ENCODE assay signal across 13 cellular contexts in the genomic region with DNA sequence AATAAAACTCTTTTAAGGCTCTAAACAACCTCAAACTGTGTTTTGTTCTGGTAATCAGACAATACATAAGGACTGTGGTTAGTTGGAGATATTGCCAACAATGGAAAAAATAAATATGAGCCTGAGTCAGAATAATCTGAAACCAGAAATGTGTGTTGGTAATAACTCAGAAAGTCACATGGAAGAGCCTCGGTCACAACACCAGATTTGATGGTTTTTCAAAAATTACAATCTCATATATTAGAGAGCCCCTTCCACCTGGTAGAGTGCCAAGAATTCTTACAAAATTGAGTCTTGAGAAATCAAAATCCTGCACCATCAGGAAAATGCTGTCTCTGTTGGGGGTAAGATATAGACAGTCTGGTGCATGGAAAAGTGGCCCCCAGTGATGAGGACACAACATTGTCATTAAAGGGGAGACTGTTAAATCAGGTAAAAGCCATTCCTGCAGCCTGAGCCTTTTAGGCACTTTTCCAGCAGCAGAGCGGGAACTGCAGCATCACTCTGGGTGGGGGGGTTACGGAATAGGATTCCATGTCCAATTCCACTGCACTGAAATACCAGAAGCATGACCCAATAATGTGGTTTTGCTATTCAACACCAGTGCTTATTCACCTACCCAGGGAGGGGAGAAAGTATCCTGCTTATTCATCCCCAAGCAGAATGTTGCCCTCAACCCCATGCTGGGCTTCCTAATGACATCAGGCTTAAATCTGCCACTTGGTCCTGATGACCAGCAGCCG. TPM values are rescaled to one million over a fixed set of nuclear protein-coding genes. Genes with fewer than 3 reads are reported as not detected.
A peak's percentile ranks its signal among the peaks of the same experiment; 100 is the strongest.
DNase-seq lines count a peak whose midpoint lies in the region; ATAC-seq and TF ChIP-seq lines count a peak whose summit lies in the region.
"Had no signal": no experiment of that assay in that cellular context is flagged by ENCODE, and none has a peak within 500 bp of the region (broad histone marks: within the 10 kb centered on the region; RNA-seq: fewer than 3 reads in every experiment).

No MANE protein-coding gene starts in this region.

- peaks cover 18% of the 10 kb centered on the region for H3K4me1 ChIP-seq in mammary epithelial cell (ENCODE audit: insufficient read depth, low read length)
- H3K4me1 ChIP-seq: heart right ventricle had no signal

- H4K20me1 ChIP-seq in mammary epithelial cell (ENCODE audit: insufficient read depth, low read length) = no peaks in the 10 kb centered on the region

- TF ChIP-seq CTCF in AG09309 (IDR thresholded peaks at IDR 0.05; ENCODE audit: control insufficient read depth, insufficient read depth, low read depth, low read length, missing control alignments) (no peak), mammary epithelial cell (conservative IDR thresholded peaks at IDR 0.05 in 1 of 2, IDR thresholded peaks at IDR 0.05 in 1 of 2; ENCODE audit: extremely low read depth in 1 of 2, insufficient read depth in 1 of 2, low read depth in 1 of 2, low read length in 2 of 2) (no peak), dorsolateral prefrontal cortex (IDR thresholded peaks at IDR 0.05 in 54 of 56, conservative IDR thresholded peaks at IDR 0.05 in 2 of 56; ENCODE audit: low read depth in 1 of 56, partially characterized antibody in 56 of 56) (no peak)

- H3K9me3 Mint-ChIP-seq in stimulated activated memory B cell treated with anti-CD40 and anti-IgM and Interleukin-4, amounts not matched to agents 10 μg/mL and 1 μg/mL and 100 μg/mL, for 72 hours = peaks cover 5% of the 10 kb centered on the region
- H3K9me3 Mint-ChIP-seq: T-helper 2 cell treated with Interferon-gamma antibody and Interleukin-4, amounts not matched to agents 5 μg/mL and 100 μg/mL, for 36 hours had no signal

- H3K9me3 ChIP-seq in mammary epithelial cell (replicated peaks; ENCODE audit: insufficient read depth, low read length) = no peaks in the 10 kb centered on the region

- H3K79me2 ChIP-seq in mammary epithelial cell (ENCODE audit: insufficient read depth, low read length) = no peaks in the 10 kb centered on the region

- dilution Hi-C loops in mammary epithelial cell (cut with HindIII; ENCODE audit: low sequenced_read_pairs) = no loop called here

- no peak overlapping the region for H3K4me3 Mint-ChIP-seq in stimulated activated memory B cell treated with anti-CD40 and anti-IgM and Interleukin-4, amounts not matched to agents 10 μg/mL and 1 μg/mL and 100 μg/mL, for 72 hours
- H3K4me3 Mint-ChIP-seq: CD8-positive, alpha-beta T cell; central memory CD8-positive, alpha-beta T cell; T-helper 2 cell treated with Interferon-gamma antibody and Interleukin-4, amounts not matched to agents 5 μg/mL and 100 μg/mL, for 36 hours had no signal

- 8% methylated on average over 4 of the region's 4 CpGs for WGBS in mammary epithelial cell (ENCODE audit: low coverage, missing lambda C conversion rate)

- no peak overlapping the region for H3K4me3 ChIP-seq in AG09309 (ENCODE audit: control insufficient read depth, low read depth, low read length)
- no peak overlapping the region for H3K4me3 ChIP-seq in mammary epithelial cell (replicated peaks in 1 of 3; ENCODE audit: insufficient read depth in 1 of 3, low read depth in 2 of 3, low read length in 3 of 3)
- H3K4me3 ChIP-seq in dorsolateral prefrontal cortex = no peak overlapping the region
- H3K4me3 ChIP-seq: heart right ventricle had no signal

- intact Hi-C loops in mammary epithelial cell (cut with micrococcal nuclease) = no loop called here
- intact Hi-C loops in dorsolateral prefrontal cortex (cut with DNase I) = loop anchor here in 1 of 2 donors (10.0 kb wide), 1 partner anchor 347 kb away; no protein-coding TSS in a partner anchor
- intact Hi-C loops in sciatic nerve (cut with DNase I) = no loop called here

- no peaks in the 10 kb centered on the region for H3K27me3 Mint-ChIP-seq in stimulated activated memory B cell treated with anti-CD40 and anti-IgM and Interleukin-4, amounts not matched to agents 10 μg/mL and 1 μg/mL and 100 μg/mL, for 72 hours
- H3K27me3 Mint-ChIP-seq: central memory CD8-positive, alpha-beta T cell had no signal

- CTCF ChIA-PET in mammary epithelial cell (lab: Charles Lee; ENCODE audit: low non-redundant PET) = no interaction called here

- no TSS peak for BruUV-seq in mammary epithelial cell (replicated peaks; lab: Mats Ljungman, UMichigan)

- no peaks in the 10 kb centered on the region for H3K36me3 Mint-ChIP-seq in stimulated activated memory B cell treated with anti-CD40 and anti-IgM and Interleukin-4, amounts not matched to agents 10 μg/mL and 1 μg/mL and 100 μg/mL, for 72 hours
- H3K36me3 Mint-ChIP-seq: CD8-positive, alpha-beta T cell had no signal

- no peak overlapping the region for H2AFZ ChIP-seq in mammary epithelial cell (ENCODE audit: low read depth, low read length)

- peak overlapping the region; percentile 25 for H3K4me2 ChIP-seq in mammary epithelial cell (ENCODE audit: insufficient read depth, low read depth, low read length)

- DNase-seq in AG09309 (ENCODE audit: low read depth) (peak; percentile 94), LHCN-M2 (ENCODE audit: low read depth) (peak; percentile 99), mammary epithelial cell (peak; percentile 89), left kidney (ENCODE audit: low read depth, low spot score) (peak; percentile 6), dorsolateral prefrontal cortex (no peak), HT-29 (ENCODE audit: low spot score) (no peak), sciatic nerve (ENCODE audit: low spot score) (no peak)
- DNase-seq: CD8-positive, alpha-beta T cell; heart right ventricle; stimulated activated naive CD8-positive, alpha-beta T cell treated with anti-CD3 and anti-CD28 coated beads, Interleukin-15, Interleukin-2, amounts not matched to agents 100 U/mL and 50 U/mL, for 24 hours had no signal

- no peaks in the 10 kb centered on the region for H3K4me1 Mint-ChIP-seq in stimulated activated memory B cell treated with anti-CD40 and anti-IgM and Interleukin-4, amounts not matched to agents 10 μg/mL and 1 μg/mL and 100 μg/mL, for 72 hours
- H3K4me1 Mint-ChIP-seq: central memory CD8-positive, alpha-beta T cell had no signal

- in situ Hi-C loops in mammary epithelial cell (cut with MboI; ENCODE audit: low sequenced_read_pairs in 2 of 2) = loop anchor here in 1 of 2 donors (25.0 kb wide), 1 partner anchor 411 kb away; no protein-coding TSS in a partner anchor

- H3K27ac ChIP-seq in mammary epithelial cell (ENCODE audit: insufficient read depth, low read depth, low read length) = peak overlapping the region; percentile 54
- H3K27ac ChIP-seq in dorsolateral prefrontal cortex = peak overlapping the region in 1 of 59 donors; percentile 41

- H3K36me3 ChIP-seq in mammary epithelial cell (ENCODE audit: insufficient read depth, low read length) = no peaks in the 10 kb centered on the region
- H3K36me3 ChIP-seq: heart right ventricle had no signal

- no peak for ATAC-seq in stimulated activated memory B cell treated with anti-CD40 and anti-IgM and Interleukin-4, amounts not matched to agents 10 μg/mL and 1 μg/mL and 100 μg/mL, for 72 hours
- ATAC-seq in sciatic nerve = no peak
- ATAC-seq: CD8-positive, alpha-beta T cell; heart right ventricle; stimulated activated naive CD8-positive, alpha-beta T cell treated with anti-CD3 and anti-CD28 coated beads, Interleukin-15, Interleukin-2, amounts not matched to agents 100 U/mL and 50 U/mL, for 24 hours had no signal

- no peak overlapping the region for H3K27ac Mint-ChIP-seq in stimulated activated memory B cell treated with anti-CD40 and anti-IgM and Interleukin-4, amounts not matched to agents 10 μg/mL and 1 μg/mL and 100 μg/mL, for 72 hours
- H3K27ac Mint-ChIP-seq: CD8-positive, alpha-beta T cell; T-helper 2 cell treated with Interferon-gamma antibody and Interleukin-4, amounts not matched to agents 5 μg/mL and 100 μg/mL, for 36 hours had no signal

- H3K27me3 ChIP-seq in mammary epithelial cell (ENCODE audit: insufficient read depth, low read length) (no peaks in the 10 kb centered on the region), dorsolateral prefrontal cortex (no peaks in the 10 kb centered on the region)

- no peak overlapping the region for H3K9ac ChIP-seq in mammary epithelial cell (ENCODE audit: insufficient read depth, low read length)

RNA-seq across cellular contexts. Expression of a gene that starts 9.5 kb away (rescaled TPM):
- total RNA-seq in LHCN-M2 (2014; rRNA removed) (16.6 and 21.2 TPM in 2 replicates), mammary epithelial cell (1 to 10 TPM in 1 of 2 donors, under 1 TPM in 1; 0.26 to 8.2 TPM), dorsolateral prefrontal cortex (10 to 100 TPM in 8 of 120 experiments, 1 to 10 TPM in 111, under 1 TPM in 1; 0.52 to 13.5 (median 4.6) TPM), sciatic nerve (5.8 TPM)
- polyA plus RNA-seq in LHCN-M2 (2012) = 11.1 TPM
- polyA plus RNA-seq in mammary epithelial cell = 0.59 TPM
- 0.10 TPM for polyA minus RNA-seq in mammary epithelial cell
- not detected in 2 replicates for total RNA-seq in HT-29 (2014; rRNA removed; shearing (Covaris generic))

Comparison
In these comparisons a context has a peak if more than half of its experiments do, and no peak if none do; other contexts are left out.
1. DNase-seq: peak in AG09309 (single experiment), LHCN-M2 (single experiment), mammary epithelial cell (single experiment) and left kidney (single experiment); none in dorsolateral prefrontal cortex (0 of 10), HT-29 (single experiment) and sciatic nerve (single experiment).